Comparison of ENCODE assay signal across 20 cellular contexts in the genomic region with DNA sequence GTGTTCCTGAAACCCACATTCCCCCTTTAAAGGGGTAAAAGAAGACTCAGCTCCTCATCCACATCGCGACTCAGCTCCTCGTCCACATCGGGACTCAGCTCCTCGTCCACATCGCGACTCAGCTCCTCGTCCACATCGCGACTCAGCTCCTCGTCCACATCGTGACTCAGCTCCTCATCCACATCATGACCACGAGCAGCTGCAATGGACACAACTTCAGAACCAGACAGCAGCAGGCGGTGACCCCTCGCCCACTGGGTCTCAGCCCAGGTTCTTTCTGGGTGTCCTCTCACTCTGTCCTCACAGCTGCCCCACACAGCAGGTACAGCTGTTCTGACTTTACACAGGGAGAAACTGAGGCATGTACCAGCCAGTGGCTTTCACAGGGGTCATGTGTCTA.
DNase-seq lines count a peak whose midpoint lies in the region; ATAC-seq, FAIRE-seq and TF ChIP-seq lines count a peak whose summit lies in the region.
"Had no signal": no experiment of that assay in that cellular context is flagged by ENCODE, and none has a peak within 500 bp of the region (broad histone marks: within the 10 kb centered on the region; RNA-seq: fewer than 3 reads in every experiment).

No MANE protein-coding gene starts in this region.

- H3K27ac ChIP-seq in H1 (ENCODE audit: low read depth, low read length) (no peak overlapping the region), spleen (no peak overlapping the region), upper lobe of left lung (no peak overlapping the region), mammary epithelial cell (ENCODE audit: insufficient read depth, low read depth, low read length) (no peak overlapping the region)
- H3K27ac ChIP-seq: 22Rv1 had no signal

- CTCF ChIA-PET in H1 (lab: Charles Lee; ENCODE audit: partially characterized antibody) (interaction anchor here (0.9 to 2.0 kb wide), 3 partner anchors 11 to 125 kb away, joined by 3 to 5 read pairs (median 5); no protein-coding TSS in a partner anchor), mammary epithelial cell (lab: Charles Lee; ENCODE audit: low non-redundant PET) (no interaction called here)

- no peak overlapping the region for H2BK20ac ChIP-seq in H1 (ENCODE audit: low read length)

- intact Hi-C loops in cardiac septum (cut with DNase I) (no loop called here), left cardiac atrium (cut with DNase I) (no loop called here), spleen (cut with DNase I; ENCODE audit: low total_unique reads) (no loop called here), mammary epithelial cell (cut with micrococcal nuclease) (no loop called here)

- no peak overlapping the region; the same call in 1 of the 2 replicates for H3K18ac ChIP-seq in H1 (ENCODE audit: extremely low read depth, low read length)

- H2BK12ac ChIP-seq in H1 (ENCODE audit: low read depth, low read length), result no peak overlapping the region

- ATAC-seq in left cardiac atrium (no peak), upper lobe of left lung (ENCODE audit: low FRiP score in 2 of 2) (no peak), GM21367 (IDR thresholded peaks at IDR 0.05; ENCODE audit: unreplicated experiment) (no peak)
- ATAC-seq: GM23338 had no signal

- no peaks in the 10 kb centered on the region for H3K27me3 ChIP-seq in H1 (replicated peaks in 1 of 4; ENCODE audit: control insufficient read depth in 3 of 4, extremely low read depth in 1 of 4, insufficient read depth in 3 of 4, low read length in 3 of 4)
- H3K27me3 ChIP-seq in spleen (replicated peaks in 1 of 7), result peaks cover 0 to 92% (median 0%) of the 10 kb centered on the region in 7 donors
- H3K27me3 ChIP-seq in upper lobe of left lung, result no peaks in the 10 kb centered on the region
- no peaks in the 10 kb centered on the region for H3K27me3 ChIP-seq in mammary epithelial cell (ENCODE audit: insufficient read depth, low read length)

- H3K14ac ChIP-seq in H1 (ENCODE audit: insufficient read length), result no peak overlapping the region

- peaks cover 3 to 13% (median 8%) of the 10 kb centered on the region in 4 experiments for H3K4me1 ChIP-seq in H1 (replicated peaks in 1 of 4; ENCODE audit: control insufficient read depth in 3 of 4, insufficient read depth in 4 of 4, low read length in 3 of 4)
- H3K4me1 ChIP-seq in spleen, result no peaks in the 10 kb centered on the region
- peaks cover 0 to 6% (median 0%) of the 10 kb centered on the region in 4 donors for H3K4me1 ChIP-seq in upper lobe of left lung
- no peaks in the 10 kb centered on the region for H3K4me1 ChIP-seq in mammary epithelial cell (ENCODE audit: insufficient read depth, low read length)

- H3K4ac ChIP-seq in H1 (replicated peaks; ENCODE audit: insufficient read length, low read depth, low read length), result no peak overlapping the region

- dilution Hi-C loops in mammary epithelial cell (cut with HindIII; ENCODE audit: low sequenced_read_pairs), result no loop called here

- no peak for TF ChIP-seq POLR2A in H1 (IDR thresholded peaks at IDR 0.05; ENCODE audit: control extremely low read depth in 1 of 2, low read depth in 2 of 2, low read length in 2 of 2)
- no peak for TF ChIP-seq POLR2A in spleen (IDR thresholded peaks at IDR 0.05)
- no peak for TF ChIP-seq POLR2A in upper lobe of left lung (IDR thresholded peaks at IDR 0.05)

- no TSS peak for BruUV-seq in mammary epithelial cell (replicated peaks; lab: Mats Ljungman, UMichigan)

- H3K4me2 ChIP-seq in H1 (ENCODE audit: insufficient read depth in 1 of 2, low read depth in 2 of 2, low read length in 2 of 2), result no peak overlapping the region
- no peak overlapping the region for H3K4me2 ChIP-seq in mammary epithelial cell (ENCODE audit: insufficient read depth, low read depth, low read length)
- H3K4me2 ChIP-seq: GM23338 had no signal

- peak; percentile 70 for DNase-seq in cardiac septum (ENCODE audit: low spot score)
- DNase-seq in left cardiac atrium, result no peak
- DNase-seq in H1 (ENCODE audit: low read depth in 1 of 2, low spot score in 2 of 2), result no peak
- peak; percentile 46 for DNase-seq in spleen
- no peak for DNase-seq in upper lobe of left lung
- no peak for DNase-seq in mammary epithelial cell
- no peak for DNase-seq in dermis blood vessel endothelial cell
- DNase-seq: C1 segment of cervical spinal cord; Calu3; CD4-positive, alpha-beta memory T cell; COR-L47; DMS53; DMS79 treated with DMSO at 0.1 percent for 48 hours; H7; HCEC 1CT had no signal

- H4K91ac ChIP-seq in H1 (replicated peaks; ENCODE audit: insufficient read length, low read length), result no peak overlapping the region

- no peak overlapping the region for H2AK5ac ChIP-seq in H1 (ENCODE audit: low read depth, low read length)

- no peaks in the 10 kb centered on the region for H3K79me1 ChIP-seq in H1 (ENCODE audit: low read depth, low read length)

- TF ChIP-seq CTCF in H1 (IDR thresholded peaks at IDR 0.05; ENCODE audit: control extremely low read depth in 1 of 3, insufficient read depth in 1 of 3, low read depth in 1 of 3, low read length in 3 of 3) (no peak), spleen (IDR thresholded peaks at IDR 0.05 in 8 of 11, conservative IDR thresholded peaks at IDR 0.05 in 3 of 11) (no peak), upper lobe of left lung (IDR thresholded peaks at IDR 0.05) (no peak), mammary epithelial cell (conservative IDR thresholded peaks at IDR 0.05 in 1 of 2, IDR thresholded peaks at IDR 0.05 in 1 of 2; ENCODE audit: extremely low read depth in 1 of 2, insufficient read depth in 1 of 2, low read depth in 1 of 2, low read length in 2 of 2) (no peak)

- 0 out of 2 replicates have a peak overlapping the region, but pooled peaks have one; percentile 39 for H2BK5ac ChIP-seq in H1 (ENCODE audit: low read depth, low read length)

- H3K56ac ChIP-seq in H1 (replicated peaks; ENCODE audit: insufficient read length, low read depth, low read length), result no peak overlapping the region

- no peak for TF ChIP-seq EP300 in H1 (IDR thresholded peaks at IDR 0.05; ENCODE audit: borderline replicate concordance in 1 of 2, low read depth in 2 of 2, low read length in 2 of 2)
- no peak for TF ChIP-seq EP300 in upper lobe of left lung (IDR thresholded peaks at IDR 0.05)

- no peaks in the 10 kb centered on the region for H3K36me3 ChIP-seq in H1 (ENCODE audit: control insufficient read depth in 2 of 4, insufficient read depth in 4 of 4, low read length in 3 of 4)
- no peaks in the 10 kb centered on the region for H3K36me3 ChIP-seq in spleen
- H3K36me3 ChIP-seq in upper lobe of left lung, result no peaks in the 10 kb centered on the region
- no peaks in the 10 kb centered on the region for H3K36me3 ChIP-seq in mammary epithelial cell (ENCODE audit: insufficient read depth, low read length)

- H2AFZ ChIP-seq in H1 (ENCODE audit: low read length) (no peak overlapping the region), mammary epithelial cell (ENCODE audit: low read depth, low read length) (no peak overlapping the region)
- H2AFZ ChIP-seq: GM23338 had no signal

- POLR2A ChIA-PET in H1 (lab: Charles Lee; ENCODE audit: partially characterized antibody), result no interaction called here

- H3K9me3 ChIP-seq in H1 (ENCODE audit: insufficient read depth in 2 of 2, low read depth in 1 of 2, low read length in 1 of 2) (no peaks in the 10 kb centered on the region), spleen (no peaks in the 10 kb centered on the region), upper lobe of left lung (no peaks in the 10 kb centered on the region), mammary epithelial cell (replicated peaks; ENCODE audit: insufficient read depth, low read length) (peaks cover 31% of the 10 kb centered on the region)

- no peak for TF ChIP-seq RAD21 in H1 (IDR thresholded peaks at IDR 0.05 in 1 of 2, conservative IDR thresholded peaks at IDR 0.05 in 1 of 2; ENCODE audit: low read depth in 2 of 2, low read length in 2 of 2)

- H4K8ac ChIP-seq in H1 (ENCODE audit: extremely low read depth, insufficient read depth, low read length), result no peak overlapping the region

- in situ Hi-C loops in mammary epithelial cell (cut with MboI; ENCODE audit: low sequenced_read_pairs in 2 of 2), result loop anchor here in 1 of 2 donors (25.0 kb wide), 1 partner anchor 96 kb away; no protein-coding TSS in a partner anchor

- no peak for FAIRE-seq in H1 (lab: Jason Lieb, UNC)
- FAIRE-seq: A204.1, GM12892 had no signal

- H2BK120ac ChIP-seq in H1 (replicated peaks; ENCODE audit: low read depth, low read length), result no peak overlapping the region

- H4K20me1 ChIP-seq in H1 (replicated peaks in 1 of 2; ENCODE audit: control insufficient read depth in 1 of 2, insufficient read depth in 2 of 2, low read length in 2 of 2), result no peaks in the 10 kb centered on the region
- H4K20me1 ChIP-seq in mammary epithelial cell (ENCODE audit: insufficient read depth, low read length), result no peaks in the 10 kb centered on the region

- H3K23me2 ChIP-seq in H1 (ENCODE audit: low read depth, low read length), result no peaks in the 10 kb centered on the region

- H3K79me2 ChIP-seq in H1 (ENCODE audit: control insufficient read depth in 1 of 2, insufficient read depth in 2 of 2, low read length in 2 of 2) (no peaks in the 10 kb centered on the region), mammary epithelial cell (ENCODE audit: insufficient read depth, low read length) (no peaks in the 10 kb centered on the region)

- 0 out of 2 replicates have a peak overlapping the region, but pooled peaks have one; percentile 92 for H2BK15ac ChIP-seq in H1 (ENCODE audit: low read length)

- no peak overlapping the region for H4K5ac ChIP-seq in H1 (ENCODE audit: insufficient read length, low read depth, low read length)

- H3K23ac ChIP-seq in H1 (ENCODE audit: insufficient read length), result no peak overlapping the region

- H3K9ac ChIP-seq in H1 (replicated peaks in 1 of 4; ENCODE audit: extremely low read depth in 1 of 4, low read depth in 3 of 4, low read length in 3 of 4) (no peak overlapping the region), mammary epithelial cell (ENCODE audit: insufficient read depth, low read length) (no peak overlapping the region)

- WGBS in H1 (ENCODE audit: extremely low coverage in 1 of 2, insufficient coverage in 1 of 2, insufficient read length in 1 of 2, insufficient replicate concordance in 2 of 2, low coverage in 1 of 2, low lambda C conversion rate in 2 of 2, missing lambda C conversion rate in 1 of 2), 2 experiments, result 93% methylated on average over 13 of the region's 15 CpGs; no CpG with 5 or more reads in 1 of the 2 experiments
- 87 to 95% (median 91%) methylated on average over 15 of the region's 15 CpGs for WGBS in spleen, 5 donors
- WGBS in upper lobe of left lung, 2 donors, result 82 to 86% methylated on average over 15 of the region's 15 CpGs
- 90% methylated on average over 13 of the region's 15 CpGs for WGBS in mammary epithelial cell (ENCODE audit: low coverage, missing lambda C conversion rate)

- no peak overlapping the region for H3K4me3 ChIP-seq in H1 (ENCODE audit: extremely low read depth in 1 of 4, insufficient read depth in 2 of 4, low read depth in 3 of 4, low read length in 4 of 4)
- H3K4me3 ChIP-seq in spleen, result no peak overlapping the region
- no peak overlapping the region for H3K4me3 ChIP-seq in upper lobe of left lung
- no peak overlapping the region for H3K4me3 ChIP-seq in mammary epithelial cell (replicated peaks in 1 of 3; ENCODE audit: insufficient read depth in 1 of 3, low read depth in 2 of 3, low read length in 3 of 3)
- H3K4me3 ChIP-seq: GM23338 had no signal

TF ChIP-seq in H1, 55 proteins besides CTCF, POLR2A, EP300 and RAD21 (continues in another document):
- TF ChIP-seq KDM1A (IDR thresholded peaks at IDR 0.05; ENCODE audit: borderline replicate concordance, low read length), result no peak

Comparison
In these comparisons a context has a peak if more than half of its experiments do, and no peak if none do; other contexts are left out.
1. DNase-seq: peak in cardiac septum (single experiment) and spleen (single experiment); none in left cardiac atrium (single experiment), H1 (0 of 2), upper lobe of left lung (0 of 2), mammary epithelial cell (single experiment) and dermis blood vessel endothelial cell (single experiment).